ENCODE assay signal across 10 cellular contexts in genomic region chr13:27797228-27797624, GRCh38. TPM values are rescaled to one million over a fixed set of nuclear protein-coding genes. Genes with fewer than 3 reads are reported as not detected.
DNase-seq lines count a peak whose midpoint lies in the region; ATAC-seq and TF ChIP-seq lines count a peak whose summit lies in the region.
"Had no signal": no experiment of that assay in that cellular context is flagged by ENCODE, and none has a peak within 500 bp of the region (broad histone marks: within the 10 kb centered on the region; RNA-seq: fewer than 3 reads in every experiment).

No MANE protein-coding gene starts in this region.

- ATAC-seq in IMR-90 (ENCODE audit: low read depth) (peak; percentile 50), GM19351 (IDR thresholded peaks at IDR 0.05; ENCODE audit: unreplicated experiment) (no peak)
- ATAC-seq: natural killer cell treated with Interleukin-12 subunit alpha and Interleukin-12 subunit beta and Interleukin-15 and Interleukin-18, amount 100 ng/mL, for 72 hours had no signal

- no peaks in the 10 kb centered on the region for H4K20me1 ChIP-seq in IMR-90 (ENCODE audit: insufficient read depth, low read length)

- no peak for TF ChIP-seq POLR2A in IMR-90 (IDR thresholded peaks at IDR 0.05; ENCODE audit: low read depth, low read length)

- H3K4ac ChIP-seq in IMR-90 (ENCODE audit: low read depth, low read length) (no peak overlapping the region), mesendoderm (ENCODE audit: low read depth, low read length) (no peak overlapping the region)

- CTCF ChIA-PET in Calu3 (lab: Charles Lee) = interaction anchor here (1.1 to 1.2 kb wide), 2 partner anchors 29 to 264 kb away, joined by 3 read pairs; no protein-coding TSS in a partner anchor
- CTCF ChIA-PET in IMR-90 (lab: Yijun Ruan, JAX) = interaction anchor here (0.8 kb wide), 1 partner anchor 13 kb away, joined by 4 read pairs; no protein-coding TSS in a partner anchor
- CTCF ChIA-PET in CD8-positive, alpha-beta memory T cell (lab: Charles Lee) = interaction anchor here (1.6 kb wide), 1 partner anchor 33 kb away, joined by 6 read pairs; no protein-coding TSS in a partner anchor

- 0% methylated on average over 16 of the region's 24 CpGs; no CpG with 5 or more reads in 1 of the 2 experiments for WGBS in IMR-90 (ENCODE audit: extremely low coverage in 2 of 2, insufficient read length in 1 of 2), 2 experiments
- WGBS in mesendoderm (ENCODE audit: extremely low coverage, insufficient coverage, low lambda C conversion rate) = no CpG with 5 or more reads among the region's 24 CpGs

- in situ Hi-C loops in IMR-90 (cut with MboI; ENCODE audit: low sequenced_read_pairs) = no loop called here

- H2BK15ac ChIP-seq in IMR-90 (ENCODE audit: low read depth, low read length) (no peak overlapping the region), mesendoderm (replicated peaks; ENCODE audit: low read depth) (no peak overlapping the region)

- peaks cover 63% of the 10 kb centered on the region for H3K27me3 ChIP-seq in IMR-90 (ENCODE audit: control insufficient read depth, insufficient read depth, low read length)
- H3K27me3 ChIP-seq in mesendoderm (ENCODE audit: insufficient read depth, low read length, poor library complexity) = peaks cover 71% of the 10 kb centered on the region
- H3K27me3 ChIP-seq in CD8-positive, alpha-beta memory T cell (ENCODE audit: insufficient read depth, low read length, poor library complexity, severe bottlenecking) = peaks cover 53% of the 10 kb centered on the region

- H3K27ac Mint-ChIP-seq in Calu3 (ENCODE audit: unreplicated experiment) (no peak overlapping the region), chondrocyte (ENCODE audit: unreplicated experiment) (no peak overlapping the region)
- H3K27ac Mint-ChIP-seq in CD8-positive, alpha-beta memory T cell = no peak overlapping the region
- H3K27ac Mint-ChIP-seq: natural killer cell treated with Interleukin-12 subunit alpha and Interleukin-12 subunit beta and Interleukin-15 and Interleukin-18, amount 100 ng/mL, for 72 hours had no signal

- peak; percentile 37 for DNase-seq in Calu3
- DNase-seq in IMR-90 = peak; percentile 30
- DNase-seq in chondrocyte (ENCODE audit: low spot score) = no peak
- peak; percentile 88 for DNase-seq in mesendoderm
- no peak for DNase-seq in CD8-positive, alpha-beta memory T cell
- DNase-seq in NOMO-1 (lab: John Stamatoyannopoulos, UW; ENCODE audit: unreplicated experiment in 2 of 2) = no peak
- DNase-seq in UCSD-AML1 (lab: John Stamatoyannopoulos, UW; ENCODE audit: unreplicated experiment) = no peak

- dilution Hi-C loops in IMR-90 (cut with HindIII; ENCODE audit: low sequenced_read_pairs, unreplicated experiment) = no loop called here

- H4K5ac ChIP-seq in IMR-90 (ENCODE audit: low read depth, low read length) (no peak overlapping the region), mesendoderm (ENCODE audit: low read length) (no peak overlapping the region)

- H3K9me3 Mint-ChIP-seq in Calu3 (ENCODE audit: low read depth, unreplicated experiment) = no peaks in the 10 kb centered on the region
- peaks cover under 1% of the 10 kb centered on the region for H3K9me3 Mint-ChIP-seq in chondrocyte (ENCODE audit: low read depth)
- peaks cover 0 to 2% (median 0%) of the 10 kb centered on the region in 5 donors for H3K9me3 Mint-ChIP-seq in CD8-positive, alpha-beta memory T cell
- H3K9me3 Mint-ChIP-seq: natural killer cell treated with Interleukin-12 subunit alpha and Interleukin-12 subunit beta and Interleukin-15 and Interleukin-18, amount 100 ng/mL, for 72 hours had no signal

- H4K91ac ChIP-seq in IMR-90 (ENCODE audit: insufficient read depth, low read depth, low read length) = no peak overlapping the region

- intact Hi-C loops in Calu3 (cut with micrococcal nuclease; ENCODE audit: unreplicated experiment) (no loop called here), IMR-90 (cut with micrococcal nuclease) (loop anchor here (10.0 kb wide), 1 partner anchor 262 kb away; no protein-coding TSS in a partner anchor)

- TF ChIP-seq RAD21 in IMR-90 (IDR thresholded peaks at IDR 0.05; ENCODE audit: low read length) = no peak

- H3K36me3 ChIP-seq in IMR-90 (ENCODE audit: control insufficient read depth, insufficient read depth, low read length) (no peaks in the 10 kb centered on the region), mesendoderm (ENCODE audit: control insufficient read depth, insufficient read depth, low read length) (no peaks in the 10 kb centered on the region)
- H3K36me3 ChIP-seq in CD8-positive, alpha-beta memory T cell (ENCODE audit: insufficient read depth, low read length) = no peaks in the 10 kb centered on the region

- H3K4me1 Mint-ChIP-seq in Calu3 (ENCODE audit: low read depth, unreplicated experiment) = peaks cover under 1% of the 10 kb centered on the region
- peaks cover 17% of the 10 kb centered on the region for H3K4me1 Mint-ChIP-seq in chondrocyte (ENCODE audit: low read depth)
- peaks cover 11 to 21% (median 11%) of the 10 kb centered on the region in 3 donors for H3K4me1 Mint-ChIP-seq in CD8-positive, alpha-beta memory T cell

- H3K9me3 ChIP-seq in IMR-90 (ENCODE audit: control insufficient read depth, insufficient read depth, low read length) = no peaks in the 10 kb centered on the region
- H3K9me3 ChIP-seq in CD8-positive, alpha-beta memory T cell (ENCODE audit: low read length) = no peaks in the 10 kb centered on the region

- TF ChIP-seq CTCF in Calu3 (IDR thresholded peaks at IDR 0.05; ENCODE audit: unreplicated experiment) (no peak), IMR-90 (conservative IDR thresholded peaks at IDR 0.05; ENCODE audit: low read depth, low read length) (peak; percentile 23; the same call in 1 of the 2 replicates), chondrocyte (IDR thresholded peaks at IDR 0.05) (peak; percentile 55)

- H3K23ac ChIP-seq in IMR-90 (ENCODE audit: low read depth, low read length) = no peak overlapping the region
- no peak overlapping the region for H3K23ac ChIP-seq in mesendoderm (ENCODE audit: low read length)

- no peaks in the 10 kb centered on the region for H3K4me1 ChIP-seq in IMR-90 (ENCODE audit: control insufficient read depth, insufficient read depth, low read length)
- peaks cover 2% of the 10 kb centered on the region for H3K4me1 ChIP-seq in mesendoderm (ENCODE audit: control insufficient read depth, low read depth, low read length)
- peaks cover under 1% of the 10 kb centered on the region for H3K4me1 ChIP-seq in CD8-positive, alpha-beta memory T cell (ENCODE audit: insufficient read depth, low read length)

- H3K36me3 Mint-ChIP-seq in Calu3 (ENCODE audit: insufficient read depth, unreplicated experiment) = no peaks in the 10 kb centered on the region
- H3K36me3 Mint-ChIP-seq in chondrocyte (ENCODE audit: low read depth) = peaks cover 3% of the 10 kb centered on the region
- H3K36me3 Mint-ChIP-seq in CD8-positive, alpha-beta memory T cell = no peaks in the 10 kb centered on the region
- H3K36me3 Mint-ChIP-seq: natural killer cell treated with Interleukin-12 subunit alpha and Interleukin-12 subunit beta and Interleukin-15 and Interleukin-18, amount 100 ng/mL, for 72 hours had no signal

- H3K4me2 ChIP-seq in IMR-90 (ENCODE audit: low read depth, low read length) (no peak overlapping the region), mesendoderm (ENCODE audit: low read length) (peak overlapping the region; percentile 34)

- H2AFZ ChIP-seq in IMR-90 (replicated peaks; ENCODE audit: low read length, poor library complexity) = peak overlapping the region; percentile 50

- H3K56ac ChIP-seq in IMR-90 (ENCODE audit: extremely low read depth, insufficient read depth, low read length) = no peak overlapping the region
- no peak overlapping the region for H3K56ac ChIP-seq in mesendoderm (ENCODE audit: low read length)

- H3K9me1 ChIP-seq in IMR-90 (ENCODE audit: insufficient read depth, low read length) = no peaks in the 10 kb centered on the region

- H3K79me1 ChIP-seq in IMR-90 (ENCODE audit: low read depth in 1 of 2, low read length in 2 of 2) (no peaks in the 10 kb centered on the region), mesendoderm (ENCODE audit: low read length) (no peaks in the 10 kb centered on the region)

- no peak overlapping the region for H2BK20ac ChIP-seq in IMR-90 (ENCODE audit: low read depth, low read length)

- no peak overlapping the region for H2AK5ac ChIP-seq in IMR-90 (ENCODE audit: low read depth, low read length)
- H2AK5ac ChIP-seq in mesendoderm (ENCODE audit: low read length) = no peak overlapping the region

- no peak overlapping the region for H3K9ac ChIP-seq in IMR-90 (ENCODE audit: low read depth, low read length)
- no peak overlapping the region for H3K9ac ChIP-seq in mesendoderm (ENCODE audit: low read length)

- H2AK9ac ChIP-seq in IMR-90 (replicated peaks; ENCODE audit: low read depth, low read length, poor library complexity) = no peak overlapping the region

- H3K79me2 ChIP-seq in mesendoderm (ENCODE audit: control insufficient read depth, insufficient read depth, low read length) = no peaks in the 10 kb centered on the region

- POLR2A ChIA-PET in IMR-90 (lab: Charles Lee; ENCODE audit: unreplicated experiment) = no interaction called here
- POLR2A ChIA-PET in CD8-positive, alpha-beta memory T cell (lab: Charles Lee) = no interaction called here

- H3K4me3 ChIP-seq in IMR-90 (ENCODE audit: insufficient read depth, low read depth, low read length) (no peak overlapping the region), mesendoderm (ENCODE audit: low read length) (peak overlapping the region; percentile 2)
- H3K4me3 ChIP-seq in CD8-positive, alpha-beta memory T cell (ENCODE audit: low read length) = no peak overlapping the region

- H2BK5ac ChIP-seq in IMR-90 (ENCODE audit: low read depth, low read length, poor library complexity, severe bottlenecking) (no peak overlapping the region), mesendoderm (ENCODE audit: low read length) (no peak overlapping the region)

- no peak overlapping the region for H3K18ac ChIP-seq in IMR-90 (ENCODE audit: low read depth, low read length)
- no peak overlapping the region for H3K18ac ChIP-seq in mesendoderm (ENCODE audit: low read length)

- H3K4me3 Mint-ChIP-seq in Calu3 (ENCODE audit: low read depth, unreplicated experiment) (no peak overlapping the region), chondrocyte (ENCODE audit: unreplicated experiment) (peak overlapping the region; percentile 57)
- no peak overlapping the region for H3K4me3 Mint-ChIP-seq in CD8-positive, alpha-beta memory T cell
- H3K4me3 Mint-ChIP-seq: natural killer cell treated with Interleukin-12 subunit alpha and Interleukin-12 subunit beta and Interleukin-15 and Interleukin-18, amount 100 ng/mL, for 72 hours had no signal

- no peak overlapping the region for H2BK120ac ChIP-seq in IMR-90 (ENCODE audit: low read depth, low read length)
- no peak overlapping the region for H2BK120ac ChIP-seq in mesendoderm (ENCODE audit: low read depth, low read length)

- H3K27ac ChIP-seq in IMR-90 (ENCODE audit: insufficient read depth, low read length) (no peak overlapping the region), mesendoderm (ENCODE audit: low read depth, low read length) (no peak overlapping the region)
- no peak overlapping the region for H3K27ac ChIP-seq in CD8-positive, alpha-beta memory T cell (ENCODE audit: low read depth, low read length)

- no peak overlapping the region for H3K14ac ChIP-seq in IMR-90 (replicated peaks; ENCODE audit: low read depth, low read length)

- H4K8ac ChIP-seq in IMR-90 (ENCODE audit: low read depth in 2 of 2, low read length in 2 of 2) (no peak overlapping the region), mesendoderm (ENCODE audit: low read depth, low read length) (no peak overlapping the region)

- H3K27me3 Mint-ChIP-seq in Calu3 (ENCODE audit: unreplicated experiment) (peaks cover 77% of the 10 kb centered on the region), chondrocyte (ENCODE audit: low read depth) (peaks cover 77% of the 10 kb centered on the region)
- peaks cover 56 to 86% of the 10 kb centered on the region in 2 donors for H3K27me3 Mint-ChIP-seq in CD8-positive, alpha-beta memory T cell

- BruUV-seq in Calu3 (replicated peaks; lab: Mats Ljungman, UMichigan) (no TSS peak), IMR-90 (replicated peaks; lab: Mats Ljungman, UMichigan) (no TSS peak)

RNA-seq across cellular contexts. Expression of gene GSX1, which starts 4.9 kb away (rescaled TPM):
- total RNA-seq in Calu3 (2022) = not detected in 2 replicates
- total RNA-seq in IMR-90 (2012; rRNA removed) = not detected in 2 replicates
- not detected in 2 replicates for polyA plus RNA-seq in IMR-90 (2012; rRNA removed)
- not detected in 2 replicates for polyA plus RNA-seq in IMR-90 (2012; cell fraction: cytosol; rRNA removed)
- polyA plus RNA-seq in IMR-90 (2012; cell fraction: nucleus; rRNA removed; ENCODE audit: low replicate concordance) = not detected in 2 replicates
- not detected in 3 replicates for total RNA-seq in chondrocyte
- not detected for polyA plus RNA-seq in mesendoderm (2013, experiment 1 of 2)
- polyA plus RNA-seq in mesendoderm (2013, experiment 2 of 2) = not detected
- not detected for total RNA-seq in CD8-positive, alpha-beta memory T cell
- polyA plus RNA-seq in CD8-positive, alpha-beta memory T cell = not detected
- total RNA-seq: natural killer cell treated with Interleukin-12 subunit alpha and Interleukin-12 subunit beta and Interleukin-15 and Interleukin-18, amount 100 ng/mL, for 72 hours; T-helper 2 cell treated with Interferon-gamma antibody and Interleukin-4, amounts not matched to agents 100 ng/mL and 5 ng/mL, for 36 hours had no signal

Comparison
In these comparisons a context has a peak if more than half of its experiments do, and no peak if none do; other contexts are left out.
1. DNase-seq: peak in Calu3 (single experiment), IMR-90 (single experiment) and mesendoderm (single experiment); none in chondrocyte (single experiment), CD8-positive, alpha-beta memory T cell (0 of 5), NOMO-1 (0 of 2) and UCSD-AML1 (single experiment).